8 cellular contexts compared by ENCODE assay signal in the genomic region with DNA sequence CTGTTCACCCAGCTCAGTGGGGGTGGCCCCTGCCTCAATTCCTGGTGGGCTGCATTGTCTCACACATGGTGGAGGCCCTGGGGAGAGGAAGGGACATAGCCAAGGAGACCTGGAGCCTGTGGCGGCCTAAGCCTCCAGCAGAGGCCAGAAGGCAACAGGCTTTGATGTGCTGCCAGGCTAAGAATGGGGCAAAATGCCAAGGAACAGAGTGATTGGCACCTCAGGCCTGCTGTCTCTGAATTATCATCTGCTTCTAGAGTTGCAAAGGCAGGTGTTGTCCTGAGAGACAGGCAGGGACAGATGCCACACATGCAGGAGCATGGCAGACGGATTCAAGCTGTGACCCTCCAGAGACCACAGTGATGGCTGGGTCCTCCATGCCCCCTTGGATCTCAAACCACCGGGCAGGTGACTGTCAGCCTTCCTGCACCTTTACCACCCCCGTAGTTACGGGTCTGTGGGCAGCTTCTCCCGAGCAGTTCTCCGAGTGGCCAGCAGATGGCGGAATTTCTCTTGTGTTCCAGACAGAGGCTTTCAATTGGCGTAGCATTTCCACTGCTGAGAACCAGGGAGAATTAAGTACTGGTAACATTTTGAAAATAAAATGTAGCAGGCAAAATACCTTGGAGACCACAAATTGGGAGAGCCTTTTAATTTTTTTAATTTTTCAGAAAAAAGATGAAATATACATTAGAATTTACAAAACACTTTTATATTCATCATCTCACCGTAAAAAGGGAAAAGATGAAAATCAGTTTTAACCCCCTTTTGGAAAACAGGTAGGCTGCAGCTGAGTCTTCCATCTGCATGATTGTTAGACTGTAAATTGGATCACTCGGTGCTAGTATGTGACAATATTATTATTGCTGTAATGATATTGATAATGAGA.
DNase-seq lines count a peak whose midpoint lies in the region; ATAC-seq and TF ChIP-seq lines count a peak whose summit lies in the region.

No MANE protein-coding gene starts in this region.

- H3K4me1 ChIP-seq in osteoblast (ENCODE audit: insufficient read depth, low read length) = peaks cover 10% of the 10 kb centered on the region
- peaks cover 0 to 3% of the 10 kb centered on the region in 2 donors for H3K4me1 ChIP-seq in thoracic aorta (ENCODE audit: control insufficient read depth in 1 of 2, low read depth in 2 of 2)

- ATAC-seq in GM21737 (IDR thresholded peaks at IDR 0.05; ENCODE audit: unreplicated experiment) (peak; percentile 72), thoracic aorta (ENCODE audit: insufficient number of reproducible peaks, low FRiP score, low read depth) (no peak)
- ATAC-seq in activated T-helper 17 cell treated with anti-CD3 and anti-CD28 coated beads, Interleukin-2, amount 50 U/mL, for 72 hours (replicated peaks) = peak; percentile 69

- no peak overlapping the region for H3K4me3 Mint-ChIP-seq in activated T-helper 17 cell treated with anti-CD3 and anti-CD28 coated beads, Interleukin-2, amount 50 U/mL, for 72 hours

- DNase-seq in DMS79 (lab: John Stamatoyannopoulos, UW) (peak; percentile 56), LNCaP clone FGC (ENCODE audit: low read depth) (peak; percentile 46), RPMI8226 (peak; percentile 79), foreskin melanocyte (peak; percentile 38), osteoblast (ENCODE audit: insufficient read length, low spot score, missing footprints) (peak; percentile 75), thoracic aorta (ENCODE audit: low spot score) (peak; percentile 51)

- no peaks in the 10 kb centered on the region for H3K4me1 Mint-ChIP-seq in activated T-helper 17 cell treated with anti-CD3 and anti-CD28 coated beads, Interleukin-2, amount 50 U/mL, for 72 hours

- H3K79me2 ChIP-seq in osteoblast (ENCODE audit: insufficient read depth, low read length) = no peaks in the 10 kb centered on the region

- H2AFZ ChIP-seq in osteoblast (ENCODE audit: low read length) = peak overlapping the region; percentile 58

- no peak overlapping the region for H3K27ac Mint-ChIP-seq in activated T-helper 17 cell treated with anti-CD3 and anti-CD28 coated beads, Interleukin-2, amount 50 U/mL, for 72 hours

- H3K4me3 ChIP-seq in LNCaP clone FGC (ENCODE audit: low read depth, low read length) = no peak overlapping the region
- H3K4me3 ChIP-seq in osteoblast (ENCODE audit: insufficient read depth, low read length) = no peak overlapping the region
- H3K4me3 ChIP-seq in thoracic aorta = no peak overlapping the region

- H3K27me3 Mint-ChIP-seq in activated T-helper 17 cell treated with anti-CD3 and anti-CD28 coated beads, Interleukin-2, amount 50 U/mL, for 72 hours = peaks cover 2% of the 10 kb centered on the region

- no peaks in the 10 kb centered on the region for H3K36me3 Mint-ChIP-seq in activated T-helper 17 cell treated with anti-CD3 and anti-CD28 coated beads, Interleukin-2, amount 50 U/mL, for 72 hours (ENCODE audit: low read depth)

- H3K9me3 ChIP-seq in osteoblast (ENCODE audit: low read depth, low read length) (no peaks in the 10 kb centered on the region), thoracic aorta (no peaks in the 10 kb centered on the region)

- H3K9me3 Mint-ChIP-seq in activated T-helper 17 cell treated with anti-CD3 and anti-CD28 coated beads, Interleukin-2, amount 50 U/mL, for 72 hours = no peaks in the 10 kb centered on the region

- H3K27me3 ChIP-seq in osteoblast (ENCODE audit: insufficient read depth, low read length) (no peaks in the 10 kb centered on the region), thoracic aorta (replicated peaks; ENCODE audit: insufficient read depth) (no peaks in the 10 kb centered on the region)

- H3K36me3 ChIP-seq in osteoblast (ENCODE audit: insufficient read depth, low read length) (no peaks in the 10 kb centered on the region), thoracic aorta (no peaks in the 10 kb centered on the region)

- H3K4me2 ChIP-seq in osteoblast (ENCODE audit: insufficient read depth, low read length) = no peak overlapping the region

- no peaks in the 10 kb centered on the region for H4K20me1 ChIP-seq in osteoblast (ENCODE audit: insufficient read depth, low read length)

- TF ChIP-seq CTCF in LNCaP clone FGC (IDR thresholded peaks at IDR 0.05; ENCODE audit: control insufficient read depth, extremely low read depth, insufficient read depth) (peak; percentile 92), osteoblast (IDR thresholded peaks at IDR 0.05; ENCODE audit: extremely low read depth, low read depth, low read length) (peak; percentile 98), thoracic aorta (IDR thresholded peaks at IDR 0.05) (peak; percentile 93)

- H3K27ac ChIP-seq in osteoblast (ENCODE audit: low read depth, low read length) (no peak overlapping the region), thoracic aorta (no peak overlapping the region)
